In the genomic region with DNA sequence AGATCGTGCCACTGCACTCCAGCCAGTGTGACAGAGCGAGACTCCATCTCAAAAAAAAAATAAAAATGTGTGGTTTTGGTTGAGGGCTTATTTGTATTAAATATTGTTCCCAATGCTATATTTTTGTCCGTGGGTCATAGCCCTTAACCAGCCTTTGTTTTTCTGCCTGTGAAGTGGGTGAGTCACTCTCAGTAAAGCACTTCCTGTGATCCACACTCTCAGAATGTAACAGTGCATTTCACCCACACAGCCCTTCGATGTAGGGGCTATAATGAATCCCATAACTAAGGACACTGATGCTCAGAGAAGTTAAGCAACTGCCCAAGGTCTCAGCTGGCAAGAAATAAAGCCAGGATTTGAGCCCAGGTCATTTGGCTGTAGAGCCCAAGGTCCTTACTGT, we compare ENCODE assay signal across 1 cellular context.
A peak's percentile ranks its signal among the peaks of the same experiment; 100 is the strongest.
TF ChIP-seq lines count a peak whose summit lies in the region.

No MANE protein-coding gene starts in this region.

TF ChIP-seq in HepG2, 621 proteins besides CTCF, POLR2A, EP300 and RAD21:
- TF ChIP-seq ZNF629 (CRISPR knock-in tag; conservative IDR thresholded peaks at IDR 0.05) (peak; percentile 44; the same call in 1 of the 2 replicates), SRY (CRISPR knock-in tag; IDR thresholded peaks at IDR 0.05) (no peak)
TF ChIP-seq in HepG2: peak in this region for 1.
